13 cellular contexts compared by ENCODE assay signal in the genomic region with DNA sequence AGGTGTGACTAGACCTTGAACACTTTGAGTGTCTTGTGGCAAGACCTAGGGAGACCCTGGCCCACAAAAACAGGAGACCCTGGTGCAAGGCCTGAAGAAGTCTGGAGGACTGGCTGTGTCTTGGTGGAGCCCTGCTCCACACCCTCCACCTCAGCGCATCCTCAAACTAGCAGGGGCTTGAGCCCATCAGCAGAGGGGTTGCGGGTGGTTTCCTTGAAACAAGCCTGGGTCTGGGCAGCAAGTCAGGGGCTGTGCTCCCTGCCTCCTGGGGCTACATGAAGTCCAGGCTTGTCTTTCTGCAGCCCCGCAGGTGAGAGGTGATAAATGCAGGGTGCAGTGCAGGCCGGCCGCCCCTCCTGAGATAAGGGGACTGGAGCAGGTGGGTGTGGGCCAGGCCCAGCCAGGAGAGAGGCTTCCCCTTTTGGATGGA. TPM values are rescaled to one million over a fixed set of nuclear protein-coding genes. Genes with fewer than 3 reads are reported as not detected.
DNase-seq lines count a peak whose midpoint lies in the region; ATAC-seq lines count a peak whose summit lies in the region.
"Had no signal": no experiment of that assay in that cellular context is flagged by ENCODE, and none has a peak within 500 bp of the region (broad histone marks: within the 10 kb centered on the region; RNA-seq: fewer than 3 reads in every experiment).

No MANE protein-coding gene starts in this region.

- no peak overlapping the region for H3K27ac ChIP-seq in right cardiac atrium (ENCODE audit: low read length)
- no peak overlapping the region for H3K27ac ChIP-seq in esophagus (ENCODE audit: low read depth in 2 of 2, low read length in 1 of 2)
- H3K27ac ChIP-seq in neuronal stem cell (replicated peaks; ENCODE audit: low read length), result no peak overlapping the region

- H4K91ac ChIP-seq in neuronal stem cell (ENCODE audit: low read depth, low read length, poor library complexity), result peak overlapping the region; percentile 81

- no peaks in the 10 kb centered on the region for H3K4me1 ChIP-seq in right cardiac atrium (ENCODE audit: control insufficient read depth, insufficient read depth, low read length)
- H3K4me1 ChIP-seq in esophagus (ENCODE audit: control insufficient read depth in 2 of 2, insufficient read depth in 2 of 2, low read length in 1 of 2), result peaks cover 0 to 11% of the 10 kb centered on the region in 2 donors
- peaks cover 19 to 21% of the 10 kb centered on the region in 2 donors for H3K4me1 ChIP-seq in neuronal stem cell (ENCODE audit: control insufficient read depth in 2 of 2, insufficient read depth in 1 of 2, low read depth in 1 of 2, low read length in 2 of 2)

- peak overlapping the region; percentile 27 for H3K14ac ChIP-seq in neuronal stem cell (ENCODE audit: low read length)

- intact Hi-C loops in right cardiac atrium (cut with DNase I) (loop anchor here in 2 of 4 donors (10.0 kb wide), 2 partner anchors 188 to 688 kb away; a partner anchor contains a TSS), cardiac septum (cut with DNase I) (loop anchor here (5.0 to 10.0 kb wide), 4 partner anchors 45 to 578 kb away; a partner anchor contains a TSS)

- no peak overlapping the region for H3K4ac ChIP-seq in neuronal stem cell (ENCODE audit: low read length)

- WGBS in right cardiac atrium, result 84% methylated on average over 5 of the region's 5 CpGs
- 85 to 86% methylated on average over 5 of the region's 5 CpGs for WGBS in esophagus, 2 donors
- no CpG with 5 or more reads among the region's 5 CpGs for WGBS in neuronal stem cell (ENCODE audit: extremely low coverage in 2 of 2, insufficient read length in 2 of 2, insufficient replicate concordance in 1 of 2), 2 donors

- H3K36me3 ChIP-seq in esophagus (ENCODE audit: control insufficient read depth in 2 of 2, insufficient read depth in 2 of 2, low read length in 1 of 2), result no peaks in the 10 kb centered on the region
- peaks cover 0 to 7% of the 10 kb centered on the region in 2 donors for H3K36me3 ChIP-seq in neuronal stem cell (replicated peaks in 1 of 2; ENCODE audit: control insufficient read depth in 2 of 2, insufficient read depth in 2 of 2, low read length in 2 of 2)

- H3K18ac ChIP-seq in neuronal stem cell (ENCODE audit: low read length), result no peak overlapping the region

- ATAC-seq in right cardiac atrium (no peak), HG03159 (IDR thresholded peaks at IDR 0.05; ENCODE audit: unreplicated experiment) (no peak), GM18909 (IDR thresholded peaks at IDR 0.05; ENCODE audit: poor library complexity, unreplicated experiment) (no peak)

- peak overlapping the region; percentile 44 for H2AK5ac ChIP-seq in neuronal stem cell (ENCODE audit: low read depth, low read length)

- H3K4me3 ChIP-seq in right cardiac atrium (ENCODE audit: low read length), result peak overlapping the region; percentile 88
- peak overlapping the region; percentile 17 to 20 for H3K4me3 ChIP-seq in esophagus (ENCODE audit: low read depth in 1 of 2, low read length in 2 of 2)
- no peak overlapping the region for H3K4me3 ChIP-seq in neuronal stem cell (ENCODE audit: low read length in 2 of 2)

- DNase-seq in right cardiac atrium (peak in 2 of 3 donors; percentile 42 to 50), cardiac septum (ENCODE audit: low spot score) (no peak), neuronal stem cell (ENCODE audit: low spot score) (no peak), NCI-H82 (lab: John Stamatoyannopoulos, UW) (no peak), GOT3 (lab: John Stamatoyannopoulos, UW) (no peak)
- DNase-seq: AML-193, foreskin melanocyte, KG1, NCI-H2081 treated with DMSO at 0.1 percent for 48 hours had no signal

- H3K79me1 ChIP-seq in neuronal stem cell (ENCODE audit: low read depth, low read length), result peaks cover 7% of the 10 kb centered on the region

- H3K9ac ChIP-seq in neuronal stem cell (ENCODE audit: low read depth, low read length, poor library complexity), result no peak overlapping the region

- no peak overlapping the region for H4K8ac ChIP-seq in neuronal stem cell (ENCODE audit: low read depth, low read length)

- no peak overlapping the region for H2BK12ac ChIP-seq in neuronal stem cell (ENCODE audit: low read length)

- H3K27me3 ChIP-seq in right cardiac atrium (ENCODE audit: control insufficient read depth, insufficient read depth) (no peaks in the 10 kb centered on the region), esophagus (ENCODE audit: control insufficient read depth in 1 of 2, insufficient read depth in 2 of 2, low read length in 2 of 2) (no peaks in the 10 kb centered on the region), neuronal stem cell (ENCODE audit: control insufficient read depth in 3 of 3, insufficient read depth in 3 of 3, low read depth in 1 of 3, low read length in 3 of 3) (peaks cover 0 to 47% (median 2%) of the 10 kb centered on the region in 3 experiments)

- no peak overlapping the region for H2AFZ ChIP-seq in neuronal stem cell (ENCODE audit: low read length)

- H2BK120ac ChIP-seq in neuronal stem cell (ENCODE audit: low read depth, low read length), result no peak overlapping the region

- H3K23ac ChIP-seq in neuronal stem cell (ENCODE audit: low read depth, low read length, poor library complexity), result no peak overlapping the region

- no peak overlapping the region for H2BK15ac ChIP-seq in neuronal stem cell (ENCODE audit: low read length)

- H3K4me2 ChIP-seq in neuronal stem cell (ENCODE audit: insufficient read depth, low read length, poor library complexity, severe bottlenecking), result no peak overlapping the region

- H2BK5ac ChIP-seq in neuronal stem cell (ENCODE audit: low read length), result no peak overlapping the region

- H3K9me3 ChIP-seq in right cardiac atrium (ENCODE audit: control insufficient read depth, low read length) (no peaks in the 10 kb centered on the region), esophagus (ENCODE audit: control insufficient read depth in 2 of 2, insufficient read depth in 1 of 2, low read depth in 1 of 2, low read length in 1 of 2) (peaks cover 0 to 6% of the 10 kb centered on the region in 2 donors), neuronal stem cell (replicated peaks in 1 of 2; ENCODE audit: control insufficient read depth in 2 of 2, insufficient read depth in 1 of 2, low read depth in 1 of 2, low read length in 2 of 2) (peaks cover 0 to 5% of the 10 kb centered on the region in 2 donors)

RNA-seq across cellular contexts. Expression of a gene that starts 2.9 kb away (rescaled TPM):
- total RNA-seq in right cardiac atrium, result 10 to 100 TPM; 16.1 to 26.3 (median 21.4) TPM
- polyA plus RNA-seq in right cardiac atrium, result 27.6 TPM
- total RNA-seq in cardiac septum, result 11.5 TPM
- polyA plus RNA-seq in esophagus, result 10 to 100 TPM; 12.1 to 27.5 TPM
- 45.4 TPM for polyA plus RNA-seq in neuronal stem cell (2013, experiment 1 of 2)
- polyA plus RNA-seq in neuronal stem cell (2013, experiment 2 of 2), result 48.3 TPM

RNA-seq across cellular contexts. Expression of a gene that starts 46.5 kb away (rescaled TPM):
- total RNA-seq in right cardiac atrium (1 to 10 TPM in 1 of 4 donors, under 1 TPM in 2, not detected in 1; 0.57 to 2.1 (median 0.74) TPM), cardiac septum (2.1 TPM)
- polyA plus RNA-seq in right cardiac atrium (2.0 TPM), esophagus (10 to 100 TPM; 19.6 to 61.7 TPM)
- polyA plus RNA-seq in neuronal stem cell (2013, experiment 1 of 2), result 6.3 TPM
- polyA plus RNA-seq in neuronal stem cell (2013, experiment 2 of 2), result 6.8 TPM
- total RNA-seq: cerebellum had no signal

Comparison
In these comparisons a context has a peak if more than half of its experiments do, and no peak if none do; other contexts are left out.
1. DNase-seq: peak in right cardiac atrium (2 of 3); none in cardiac septum (single experiment), neuronal stem cell (single experiment), NCI-H82 (single experiment) and GOT3 (single experiment).
2. H3K4me3 ChIP-seq: peak in right cardiac atrium (single experiment) and esophagus (2 of 2); none in neuronal stem cell (0 of 2).